Comparison of ENCODE assay signal across 1 cellular context in the genomic region with DNA sequence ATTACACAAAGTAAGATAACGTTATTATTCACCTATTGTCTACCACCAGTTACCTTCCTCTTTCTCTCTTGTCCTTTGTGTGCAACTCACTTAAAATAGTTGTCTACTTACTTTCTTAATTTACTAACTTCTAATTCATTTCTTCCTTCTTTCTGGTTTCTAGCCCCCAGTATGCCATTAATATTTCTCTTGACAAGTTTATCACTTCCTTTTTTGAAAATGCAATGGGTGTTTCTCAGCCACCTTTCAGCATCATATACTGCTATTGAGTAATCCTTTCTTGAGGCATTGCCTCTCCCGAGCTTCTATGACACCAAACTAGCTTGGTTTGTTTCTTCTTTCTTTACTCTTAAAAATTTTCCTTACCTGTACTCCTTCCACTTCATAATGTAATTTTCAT.
TF ChIP-seq lines count a peak whose summit lies in the region.

No MANE protein-coding gene starts in this region.

TF ChIP-seq in K562, 482 proteins besides CTCF, POLR2A, EP300 and RAD21 (continued from another document):
- TF ChIP-seq, protein P1, sequence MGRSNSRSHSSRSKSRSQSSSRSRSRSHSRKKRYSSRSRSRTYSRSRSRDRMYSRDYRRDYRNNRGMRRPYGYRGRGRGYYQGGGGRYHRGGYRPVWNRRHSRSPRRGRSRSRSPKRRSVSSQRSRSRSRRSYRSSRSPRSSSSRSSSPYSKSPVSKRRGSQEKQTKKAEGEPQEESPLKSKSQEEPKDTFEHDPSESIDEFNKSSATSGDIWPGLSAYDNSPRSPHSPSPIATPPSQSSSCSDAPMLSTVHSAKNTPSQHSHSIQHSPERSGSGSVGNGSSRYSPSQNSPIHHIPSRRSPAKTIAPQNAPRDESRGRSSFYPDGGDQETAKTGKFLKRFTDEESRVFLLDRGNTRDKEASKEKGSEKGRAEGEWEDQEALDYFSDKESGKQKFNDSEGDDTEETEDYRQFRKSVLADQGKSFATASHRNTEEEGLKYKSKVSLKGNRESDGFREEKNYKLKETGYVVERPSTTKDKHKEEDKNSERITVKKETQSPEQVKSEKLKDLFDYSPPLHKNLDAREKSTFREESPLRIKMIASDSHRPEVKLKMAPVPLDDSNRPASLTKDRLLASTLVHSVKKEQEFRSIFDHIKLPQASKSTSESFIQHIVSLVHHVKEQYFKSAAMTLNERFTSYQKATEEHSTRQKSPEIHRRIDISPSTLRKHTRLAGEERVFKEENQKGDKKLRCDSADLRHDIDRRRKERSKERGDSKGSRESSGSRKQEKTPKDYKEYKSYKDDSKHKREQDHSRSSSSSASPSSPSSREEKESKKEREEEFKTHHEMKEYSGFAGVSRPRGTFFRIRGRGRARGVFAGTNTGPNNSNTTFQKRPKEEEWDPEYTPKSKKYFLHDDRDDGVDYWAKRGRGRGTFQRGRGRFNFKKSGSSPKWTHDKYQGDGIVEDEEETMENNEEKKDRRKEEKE (IDR thresholded peaks at IDR 0.05; ENCODE audit: borderline replicate concordance in 1 of 2, control insufficient read depth in 1 of 2, low read depth in 2 of 2, low read length in 1 of 2): no peak
- TF ChIP-seq MGA (IDR thresholded peaks at IDR 0.05): no peak
- TF ChIP-seq ZKSCAN3 (CRISPR knock-in tag; IDR thresholded peaks at IDR 0.05): no peak
TF ChIP-seq in K562: peak in this region for 3.
